ENCODE assay signal across 9 cellular contexts in genomic region chr1:50108497-50109073, GRCh38.
DNase-seq lines count a peak whose midpoint lies in the region; ATAC-seq lines count a peak whose summit lies in the region.
"Had no signal": no experiment of that assay in that cellular context is flagged by ENCODE, and none has a peak within 500 bp of the region (broad histone marks: within the 10 kb centered on the region; RNA-seq: fewer than 3 reads in every experiment).

Gene ELAVL4 (plus strand): TSS chr1:50108920. CDS start chr1:50109190, 270 bp downstream.

- H3K4me1 Mint-ChIP-seq in T-helper 1 cell treated with Interleukin-12 subunit alpha and Interleukin-12 subunit beta and Interleukin-4 antibody, amounts not matched to agents 30 μg/mL and 1 μg/mL, for 36 hours (ENCODE audit: low read depth): peaks cover 5% of the 10 kb centered on the region
- H3K4me1 Mint-ChIP-seq in stimulated activated naive B cell treated with anti-CD40 and anti-IgM and Interleukin-4, amounts not matched to agents 10 μg/mL and 1 μg/mL and 100 μg/mL, for 72 hours: peaks cover 12 to 23% of the 10 kb centered on the region in 2 donors

- H3K27me3 Mint-ChIP-seq in T-helper 1 cell treated with Interleukin-12 subunit alpha and Interleukin-12 subunit beta and Interleukin-4 antibody, amounts not matched to agents 30 μg/mL and 1 μg/mL, for 36 hours (ENCODE audit: low read depth): peaks cover 51% of the 10 kb centered on the region
- H3K27me3 Mint-ChIP-seq in stimulated activated naive B cell treated with anti-CD40 and anti-IgM and Interleukin-4, amounts not matched to agents 10 μg/mL and 1 μg/mL and 100 μg/mL, for 72 hours: peaks cover 31 to 58% of the 10 kb centered on the region in 2 donors

- ATAC-seq in stimulated activated naive B cell treated with anti-CD40 and anti-IgM and Interleukin-4, amounts not matched to agents 10 μg/mL and 1 μg/mL and 100 μg/mL, for 72 hours (replicated peaks): no peak
- ATAC-seq in GM18870 (IDR thresholded peaks at IDR 0.05; ENCODE audit: unreplicated experiment): no peak

- no peak within 1 kb of the TSS for H3K27ac Mint-ChIP-seq in T-helper 1 cell treated with Interleukin-12 subunit alpha and Interleukin-12 subunit beta and Interleukin-4 antibody, amounts not matched to agents 30 μg/mL and 1 μg/mL, for 36 hours
- H3K27ac Mint-ChIP-seq in stimulated activated naive B cell treated with anti-CD40 and anti-IgM and Interleukin-4, amounts not matched to agents 10 μg/mL and 1 μg/mL and 100 μg/mL, for 72 hours: peak within 1 kb of the TSS; percentile 28

- peak within 1 kb of the TSS; percentile 23 for H3K4me3 Mint-ChIP-seq in T-helper 1 cell treated with Interleukin-12 subunit alpha and Interleukin-12 subunit beta and Interleukin-4 antibody, amounts not matched to agents 30 μg/mL and 1 μg/mL, for 36 hours
- peak within 1 kb of the TSS; percentile 72 to 75 for H3K4me3 Mint-ChIP-seq in stimulated activated naive B cell treated with anti-CD40 and anti-IgM and Interleukin-4, amounts not matched to agents 10 μg/mL and 1 μg/mL and 100 μg/mL, for 72 hours

- no peak for DNase-seq in T-helper 1 cell
- DNase-seq in NCI-H524 treated with DMSO at 0.1 percent for 48 hours (lab: John Stamatoyannopoulos, UW): peak; percentile 98
- DNase-seq in cerebellar cortex (ENCODE audit: low spot score): peak; percentile 88
- no peak for DNase-seq in stimulated activated naive B cell treated with anti-CD40 and anti-IgM and Interleukin-4, amounts not matched to agents 10 μg/mL and 1 μg/mL and 100 μg/mL, for 72 hours
- no peak for DNase-seq in SIG-M5 treated with dmso at 0.1 percent for 504 hours (lab: John Stamatoyannopoulos, UW; ENCODE audit: unreplicated experiment)
- no peak for DNase-seq in stimulated activated CD4-positive, alpha-beta T cell treated with anti-CD3 and anti-CD28 coated beads, Interleukin-12 subunit alpha, Interleukin-12 subunit beta, amount 100 ng/mL, for 4 hours
- DNase-seq: activated gamma-delta T cell had no signal

- no peaks in the 10 kb centered on the region for H3K9me3 Mint-ChIP-seq in T-helper 1 cell treated with Interleukin-12 subunit alpha and Interleukin-12 subunit beta and Interleukin-4 antibody, amounts not matched to agents 30 μg/mL and 1 μg/mL, for 36 hours
- H3K9me3 Mint-ChIP-seq in stimulated activated naive B cell treated with anti-CD40 and anti-IgM and Interleukin-4, amounts not matched to agents 10 μg/mL and 1 μg/mL and 100 μg/mL, for 72 hours: no peaks in the 10 kb centered on the region

- no peaks in the 10 kb centered on the region for H3K36me3 Mint-ChIP-seq in T-helper 1 cell treated with Interleukin-12 subunit alpha and Interleukin-12 subunit beta and Interleukin-4 antibody, amounts not matched to agents 30 μg/mL and 1 μg/mL, for 36 hours (ENCODE audit: low read depth)
- H3K36me3 Mint-ChIP-seq in stimulated activated naive B cell treated with anti-CD40 and anti-IgM and Interleukin-4, amounts not matched to agents 10 μg/mL and 1 μg/mL and 100 μg/mL, for 72 hours: no peaks in the 10 kb centered on the region

Comparison
In these comparisons a context has a peak if more than half of its experiments do, and no peak if none do; other contexts are left out.
1. DNase-seq: peak in NCI-H524 treated with DMSO at 0.1 percent for 48 hours (single experiment) and cerebellar cortex (single experiment); none in T-helper 1 cell (0 of 5), stimulated activated naive B cell treated with anti-CD40 and anti-IgM and Interleukin-4, amounts not matched to agents 10 μg/mL and 1 μg/mL and 100 μg/mL, for 72 hours (single experiment), SIG-M5 treated with dmso at 0.1 percent for 504 hours (single experiment) and stimulated activated CD4-positive, alpha-beta T cell treated with anti-CD3 and anti-CD28 coated beads, Interleukin-12 subunit alpha, Interleukin-12 subunit beta, amount 100 ng/mL, for 4 hours (single experiment).